ENCODE assay signal across 27 cellular contexts in genomic region chrX:22313757-22314156, GRCh38. TPM values are rescaled to one million over a fixed set of nuclear protein-coding genes. Genes with fewer than 3 reads are reported as not detected.
"Had no signal": no experiment of that assay in that cellular context is flagged by ENCODE, and none has a peak within 500 bp of the region (broad histone marks: within the 10 kb centered on the region; RNA-seq: fewer than 3 reads in every experiment).

No MANE protein-coding gene starts in this region.

- H3K4me1 Mint-ChIP-seq: activated CD4-positive, alpha-beta T cell treated with anti-CD3 and anti-CD28 coated beads for 36 hours; activated naive CD8-positive, alpha-beta T cell treated with anti-CD3 and anti-CD28 coated beads, Interleukin-2, amount 10 ng/mL, durations not matched to agents 7 days and 5 days; nephron; stimulated activated memory B cell treated with anti-CD40 and anti-IgM and Interleukin-4, amounts not matched to agents 10 μg/mL and 1 μg/mL and 100 μg/mL, for 72 hours had no signal

- H3K4me1 ChIP-seq: body of pancreas, foreskin keratinocyte, lower lobe of right lung, sigmoid colon, spleen, testis had no signal

- H3K27me3 ChIP-seq: body of pancreas, foreskin keratinocyte, sigmoid colon, testis had no signal

- H3K27ac Mint-ChIP-seq: activated CD4-positive, alpha-beta T cell treated with anti-CD3 and anti-CD28 coated beads for 36 hours; activated naive CD8-positive, alpha-beta T cell treated with anti-CD3 and anti-CD28 coated beads, Interleukin-2, amount 10 ng/mL, durations not matched to agents 7 days and 5 days; nephron; stimulated activated memory B cell treated with anti-CD40 and anti-IgM and Interleukin-4, amounts not matched to agents 10 μg/mL and 1 μg/mL and 100 μg/mL, for 72 hours; type B pancreatic cell had no signal

- H3K27me3 Mint-ChIP-seq: type B pancreatic cell had no signal

- H3K36me3 ChIP-seq: lower lobe of right lung, sigmoid colon, spleen had no signal

- H3K9me3 Mint-ChIP-seq: activated naive CD8-positive, alpha-beta T cell treated with anti-CD3 and anti-CD28 coated beads, Interleukin-2, amount 10 ng/mL, durations not matched to agents 7 days and 5 days; nephron; stimulated activated memory B cell treated with anti-CD40 and anti-IgM and Interleukin-4, amounts not matched to agents 10 μg/mL and 1 μg/mL and 100 μg/mL, for 72 hours; type B pancreatic cell had no signal

- H3K36me3 Mint-ChIP-seq: activated naive CD8-positive, alpha-beta T cell treated with anti-CD3 and anti-CD28 coated beads, Interleukin-2, amount 10 ng/mL, durations not matched to agents 7 days and 5 days; stimulated activated memory B cell treated with anti-CD40 and anti-IgM and Interleukin-4, amounts not matched to agents 10 μg/mL and 1 μg/mL and 100 μg/mL, for 72 hours; type B pancreatic cell had no signal

- H3K4me3 Mint-ChIP-seq: activated CD4-positive, alpha-beta T cell treated with anti-CD3 and anti-CD28 coated beads for 36 hours; activated naive CD8-positive, alpha-beta T cell treated with anti-CD3 and anti-CD28 coated beads, Interleukin-2, amount 10 ng/mL, durations not matched to agents 7 days and 5 days; nephron; stimulated activated memory B cell treated with anti-CD40 and anti-IgM and Interleukin-4, amounts not matched to agents 10 μg/mL and 1 μg/mL and 100 μg/mL, for 72 hours; type B pancreatic cell had no signal

- H3K27ac ChIP-seq: body of pancreas, dorsolateral prefrontal cortex, foreskin keratinocyte, lower lobe of right lung, sigmoid colon, spleen, testis had no signal

- H3K9me3 ChIP-seq: body of pancreas, lower lobe of right lung, sigmoid colon, spleen, testis had no signal

- FAIRE-seq: islet of Langerhans had no signal

- DNase-seq: activated CD4-positive, alpha-beta T cell treated with anti-CD3 and anti-CD28 coated beads for 36 hours; activated CD4-positive, alpha-beta T cell treated with anti-CD3 and anti-CD28 coated beads, Interleukin-2, amount 50 U/mL, for 48 hours; activated naive CD4-positive, alpha-beta T cell treated with Interleukin-2 at 50 U/mL for 16 hours; activated naive CD8-positive, alpha-beta T cell treated with anti-CD3 and anti-CD28 coated beads, Interleukin-2, amount 10 ng/mL, durations not matched to agents 7 days and 5 days; activated T-cell treated with anti-CD3 and anti-CD28 coated beads for 4 hours; amygdala; body of pancreas; caudate nucleus; dorsolateral prefrontal cortex; foreskin keratinocyte; head of caudate nucleus; left colon; lower lobe of right lung; midbrain; nucleus accumbens; sigmoid colon; spleen; stimulated activated CD4-positive, alpha-beta T cell treated with anti-CD3 and anti-CD28 coated beads, Interleukin-4, amount 100 ng/mL, for 4 hours; testis had no signal

- H3K4me3 ChIP-seq: body of pancreas, dorsolateral prefrontal cortex, lower lobe of right lung, sigmoid colon, spleen, testis had no signal

RNA-seq across cellular contexts. Expression of gene CBLL2, which starts 41.0 kb away (rescaled TPM):
- total RNA-seq: activated CD4-positive, alpha-beta T cell treated with anti-CD3 and anti-CD28 coated beads for 36 hours; activated naive CD8-positive, alpha-beta T cell treated with anti-CD3 and anti-CD28 coated beads, Interleukin-2, amount 10 ng/mL, durations not matched to agents 7 days and 5 days; epithelial cell of proximal tubule; fibroblast of lung; foreskin keratinocyte; left colon; lower lobe of right lung; renal cortical epithelial cell; sigmoid colon; spleen; T-helper 2 cell treated with Interferon-gamma antibody and Interleukin-4, amounts not matched to agents 100 ng/mL and 5 ng/mL, for 36 hours had no signal
- polyA plus RNA-seq: fibroblast of lung, foreskin keratinocyte, sigmoid colon, spleen had no signal
